Comparison of ENCODE assay signal across 18 cellular contexts in genomic region chr13:95955255-95955654, GRCh38.
A peak's percentile ranks its signal among the peaks of the same experiment; 100 is the strongest.
DNase-seq lines count a peak whose midpoint lies in the region; ATAC-seq, FAIRE-seq and TF ChIP-seq lines count a peak whose summit lies in the region.
"Had no signal": no experiment of that assay in that cellular context is flagged by ENCODE, and none has a peak within 500 bp of the region (broad histone marks: within the 10 kb centered on the region; RNA-seq: fewer than 3 reads in every experiment).

No MANE protein-coding gene starts in this region.

- ATAC-seq in GM19395 (IDR thresholded peaks at IDR 0.05; ENCODE audit: unreplicated experiment) (peak; percentile 92), HG02642 (IDR thresholded peaks at IDR 0.05; ENCODE audit: poor library complexity, unreplicated experiment) (peak; percentile 85), HG03432 (IDR thresholded peaks at IDR 0.05; ENCODE audit: unreplicated experiment) (peak; percentile 88)
- ATAC-seq: activated CD4-positive, alpha-beta T cell treated with anti-CD3 and anti-CD28 coated beads for 36 hours; mucosa of descending colon; PC-3; upper lobe of right lung had no signal

- H3K9me3 ChIP-seq in small intestine (ENCODE audit: control insufficient read depth, low read depth) = no peaks in the 10 kb centered on the region
- H3K9me3 ChIP-seq: upper lobe of right lung had no signal

- WGBS in small intestine, 3 donors = 71 to 91% (median 80%) methylated on average over 3 of the region's 3 CpGs

- peaks cover 32% of the 10 kb centered on the region for H3K36me3 Mint-ChIP-seq in osteocyte (ENCODE audit: unreplicated experiment)

- no peak overlapping the region for H3K4me3 Mint-ChIP-seq in osteocyte (ENCODE audit: unreplicated experiment)
- H3K4me3 Mint-ChIP-seq: activated CD4-positive, alpha-beta T cell treated with anti-CD3 and anti-CD28 coated beads for 36 hours; activated T-helper 1 cell treated with anti-CD3 and anti-CD28 coated beads, Interleukin-12 subunit alpha, Interleukin-12 subunit beta, Interleukin-2, Interleukin-4 antibody, amounts not matched to agents 30 ng/mL and 10 ng/mL and 1 ng/mL, durations not matched to agents 14 hours and 24 hours and 36 hours had no signal

- no peak overlapping the region for H3K4me3 ChIP-seq in small intestine (ENCODE audit: low read depth in 1 of 2, low read length in 2 of 2)
- H3K4me3 ChIP-seq: GM23248, mucosa of descending colon, upper lobe of right lung had no signal

- no peaks in the 10 kb centered on the region for H3K4me1 Mint-ChIP-seq in osteocyte (ENCODE audit: unreplicated experiment)
- H3K4me1 Mint-ChIP-seq: activated CD4-positive, alpha-beta T cell treated with anti-CD3 and anti-CD28 coated beads for 36 hours had no signal

- H3K27me3 ChIP-seq in small intestine (ENCODE audit: control insufficient read depth in 2 of 2, insufficient read depth in 2 of 2, low read length in 2 of 2) = no peaks in the 10 kb centered on the region
- H3K27me3 ChIP-seq: upper lobe of right lung had no signal

- no peak for TF ChIP-seq POLR2A in GM12892 (IDR thresholded peaks at IDR 0.05; ENCODE audit: low read depth, low read length)

- no peaks in the 10 kb centered on the region for H3K27me3 Mint-ChIP-seq in osteocyte (ENCODE audit: unreplicated experiment)
- H3K27me3 Mint-ChIP-seq: activated CD4-positive, alpha-beta T cell treated with anti-CD3 and anti-CD28 coated beads for 36 hours; progenitor cell of endocrine pancreas had no signal

- peaks cover 17% of the 10 kb centered on the region for H3K9me3 Mint-ChIP-seq in osteocyte (ENCODE audit: unreplicated experiment)

- no peak for DNase-seq in GM12892 (ENCODE audit: insufficient read length)
- no peak for DNase-seq in osteocyte (ENCODE audit: extremely low spot score, unreplicated experiment)
- DNase-seq in stimulated activated CD4-positive, alpha-beta T cell treated with anti-CD3 and anti-CD28 coated beads, Interleukin-2, amount 100 ng/mL, for 24 hours = no peak
- DNase-seq in D721Med (ENCODE audit: insufficient read length, low spot score) = no peak
- no peak for DNase-seq in small intestine
- DNase-seq: activated CD4-positive, alpha-beta T cell treated with anti-CD3 and anti-CD28 coated beads for 36 hours; COR-L47; foreskin fibroblast; GM23248; mucosa of descending colon; PC-3; upper lobe of right lung had no signal

- H3K27ac ChIP-seq in small intestine (ENCODE audit: low read depth in 1 of 2, low read length in 1 of 2) = no peak overlapping the region
- H3K27ac ChIP-seq: GM23248, upper lobe of right lung had no signal

- FAIRE-seq in GM12892 (lab: Jason Lieb, UNC) (peak; percentile 84), D721Med (lab: Jason Lieb, UNC) (no peak), small intestine (lab: Jason Lieb, UNC) (no peak)
- FAIRE-seq: islet of Langerhans had no signal

- no peaks in the 10 kb centered on the region for H3K36me3 ChIP-seq in small intestine (ENCODE audit: control insufficient read depth in 2 of 2, insufficient read depth in 2 of 2, low read length in 2 of 2)
- H3K36me3 ChIP-seq: upper lobe of right lung had no signal

- TF ChIP-seq CTCF in osteocyte (IDR thresholded peaks at IDR 0.05) (no peak), D721Med (IDR thresholded peaks at IDR 0.05; ENCODE audit: insufficient read depth, missing control alignments) (no peak)

- H3K27ac Mint-ChIP-seq in osteocyte (ENCODE audit: unreplicated experiment) = no peak overlapping the region
- H3K27ac Mint-ChIP-seq: activated CD4-positive, alpha-beta T cell treated with anti-CD3 and anti-CD28 coated beads for 36 hours; activated T-helper 1 cell treated with anti-CD3 and anti-CD28 coated beads, Interleukin-12 subunit alpha, Interleukin-12 subunit beta, Interleukin-2, Interleukin-4 antibody, amounts not matched to agents 30 ng/mL and 10 ng/mL and 1 ng/mL, durations not matched to agents 14 hours and 24 hours and 36 hours; progenitor cell of endocrine pancreas had no signal

- no peaks in the 10 kb centered on the region for H3K4me1 ChIP-seq in small intestine (ENCODE audit: control insufficient read depth in 2 of 2, insufficient read depth in 1 of 2, low read depth in 1 of 2, low read length in 1 of 2)
- H3K4me1 ChIP-seq: upper lobe of right lung had no signal
